30 cellular contexts compared by ENCODE assay signal in genomic region chr2:168180483-168180882, GRCh38.
DNase-seq lines count a peak whose midpoint lies in the region; ATAC-seq, FAIRE-seq and TF ChIP-seq lines count a peak whose summit lies in the region.
"Had no signal": no experiment of that assay in that cellular context is flagged by ENCODE, and none has a peak within 500 bp of the region (broad histone marks: within the 10 kb centered on the region; RNA-seq: fewer than 3 reads in every experiment).

No MANE protein-coding gene starts in this region.

- no peak for FAIRE-seq in HepG2 (lab: Jason Lieb, UNC)
- FAIRE-seq: A204.1, GM12891 had no signal

- no peak for TF ChIP-seq CTCF in HepG2 (CRISPR knock-in tag; IDR thresholded peaks at IDR 0.05)
- TF ChIP-seq CTCF in right lobe of liver (IDR thresholded peaks at IDR 0.05): no peak
- TF ChIP-seq CTCF in esophagus muscularis mucosa (IDR thresholded peaks at IDR 0.05): no peak
- no peak for TF ChIP-seq CTCF in type B pancreatic cell (conservative IDR thresholded peaks at IDR 0.05)

- CTCF ChIA-PET in HepG2 (lab: Yijun Ruan, JAX; ENCODE audit: low intra/inter-chr PET ratio, low total read pairs): no interaction called here

- H3K79me2 ChIP-seq in HepG2 (ENCODE audit: insufficient read depth, low read length): peaks cover 57% of the 10 kb centered on the region
- H3K79me2 ChIP-seq: parathyroid adenoma had no signal

- intact Hi-C loops in HepG2 (cut with micrococcal nuclease; ENCODE audit: unreplicated experiment) (no loop called here), right lobe of liver (cut with DNase I) (no loop called here), esophagus muscularis mucosa (cut with DNase I) (no loop called here)

- no peaks in the 10 kb centered on the region for H4K20me1 ChIP-seq in HepG2 (ENCODE audit: insufficient read depth, low read length)

- H3K4me1 Mint-ChIP-seq in type B pancreatic cell (ENCODE audit: unreplicated experiment): peaks cover 47% of the 10 kb centered on the region

- POLR2A ChIA-PET in HepG2 (lab: Yijun Ruan, JAX): interaction anchor here (1.0 to 3.2 kb wide), 4 partner anchors 10 to 43 kb away, joined by 4 to 59 read pairs (median 20); no protein-coding TSS in a partner anchor

- H2AFZ ChIP-seq in HepG2 (ENCODE audit: low read length): no peak overlapping the region
- H2AFZ ChIP-seq: parathyroid adenoma had no signal

- peak overlapping the region; percentile 58 for H3K4me2 ChIP-seq in HepG2 (ENCODE audit: low read depth, low read length)
- H3K4me2 ChIP-seq: KMS-11, smooth muscle cell had no signal

- no peaks in the 10 kb centered on the region for H3K27me3 Mint-ChIP-seq in type B pancreatic cell
- H3K27me3 Mint-ChIP-seq: CD4-positive, CD25-positive, alpha-beta regulatory T cell; stimulated activated naive CD8-positive, alpha-beta T cell treated with anti-CD3 and anti-CD28 coated beads, Interleukin-15, Interleukin-2, amounts not matched to agents 100 ng/mL and 50 ng/mL, for 24 hours had no signal

- no TSS peak for BruUV-seq in HepG2 (replicated peaks; lab: Mats Ljungman, UMichigan)

- peaks cover 7% of the 10 kb centered on the region for H3K36me3 Mint-ChIP-seq in type B pancreatic cell

- H3K27ac ChIP-seq in HepG2 (ENCODE audit: extremely low read length, insufficient read depth, low read length) (peak overlapping the region; percentile 88), right lobe of liver (no peak overlapping the region), esophagus muscularis mucosa (replicated peaks in 1 of 4) (no peak overlapping the region)
- H3K27ac ChIP-seq: gastrocnemius medialis, KMS-11, parathyroid adenoma, right atrium auricular region, vagina, VCaP had no signal

- H3K36me3 ChIP-seq in HepG2 (replicated peaks in 1 of 2; ENCODE audit: control insufficient read depth in 1 of 2, insufficient read depth in 2 of 2, low read length in 2 of 2) (peaks cover 0 to 12% of the 10 kb centered on the region in 2 experiments; a peak in 4 of 5 replicates), right lobe of liver (no peaks in the 10 kb centered on the region), esophagus muscularis mucosa (peaks cover 0 to 3% (median 1%) of the 10 kb centered on the region in 4 donors)
- H3K36me3 ChIP-seq: gastrocnemius medialis, right atrium auricular region, vagina had no signal

- H3K9ac ChIP-seq in HepG2 (ENCODE audit: insufficient read depth, low read depth, low read length): peak overlapping the region; percentile 61
- H3K9ac ChIP-seq: KMS-11, parathyroid adenoma had no signal

- in situ Hi-C loops in HepG2 (cut with HindIII; ENCODE audit: extremely low pct_ligation_motif_present, low pct_unique_long_range_greater_than_20kb): no loop called here

- WGBS in HepG2 (ENCODE audit: low lambda C conversion rate): 15% methylated on average over 5 of the region's 5 CpGs
- 79% methylated on average over 5 of the region's 5 CpGs for WGBS in right lobe of liver (ENCODE audit: insufficient coverage, low coverage, low lambda C conversion rate, missing lambda C conversion rate)
- WGBS in esophagus muscularis mucosa: 84% methylated on average over 5 of the region's 5 CpGs

- TF ChIP-seq POLR2A in HepG2 (IDR thresholded peaks at IDR 0.05; ENCODE audit: insufficient read depth in 1 of 2, low read depth in 2 of 2, low read length in 2 of 2): no peak
- TF ChIP-seq POLR2A in right lobe of liver (IDR thresholded peaks at IDR 0.05): no peak
- TF ChIP-seq POLR2A in esophagus muscularis mucosa (IDR thresholded peaks at IDR 0.05; ENCODE audit: low read depth): no peak

- TF ChIP-seq RAD21 in HepG2 (CRISPR knock-in tag; IDR thresholded peaks at IDR 0.05): no peak

- no peak overlapping the region for H3K4me3 Mint-ChIP-seq in type B pancreatic cell
- H3K4me3 Mint-ChIP-seq: CD4-positive, CD25-positive, alpha-beta regulatory T cell; stimulated activated naive CD8-positive, alpha-beta T cell treated with anti-CD3 and anti-CD28 coated beads, Interleukin-15, Interleukin-2, amounts not matched to agents 100 ng/mL and 50 ng/mL, for 24 hours had no signal

- peaks cover 4% of the 10 kb centered on the region for H3K9me3 Mint-ChIP-seq in type B pancreatic cell
- H3K9me3 Mint-ChIP-seq: activated T-helper 2 cell treated with anti-CD3 and anti-CD28 coated beads, Interferon-gamma antibody, Interleukin-2, Interleukin-4, amounts not matched to agents 10 μg/mL and 5 μg/mL and 100 μg/mL, durations not matched to agents 14 hours and 24 hours and 36 hours; CD4-positive, CD25-positive, alpha-beta regulatory T cell; stimulated activated naive CD8-positive, alpha-beta T cell treated with anti-CD3 and anti-CD28 coated beads, Interleukin-15, Interleukin-2, amounts not matched to agents 100 ng/mL and 50 ng/mL, for 24 hours had no signal

- TF ChIP-seq EP300 in HepG2 (IDR thresholded peaks at IDR 0.05; ENCODE audit: low read depth in 2 of 2, low read length in 2 of 2): peak in 1 of 2 experiments; percentile 50; a peak in 2 of 4 replicates
- no peak for TF ChIP-seq EP300 in HepG2 (CRISPR knock-in tag; IDR thresholded peaks at IDR 0.05; ENCODE audit: borderline replicate concordance)
- TF ChIP-seq EP300 in esophagus muscularis mucosa (IDR thresholded peaks at IDR 0.05): no peak

- H3K27me3 ChIP-seq in HepG2 (ENCODE audit: control insufficient read depth in 1 of 2, insufficient read depth in 2 of 2, low read length in 2 of 2) (no peaks in the 10 kb centered on the region), right lobe of liver (no peaks in the 10 kb centered on the region), esophagus muscularis mucosa (no peaks in the 10 kb centered on the region)
- H3K27me3 ChIP-seq: gastrocnemius medialis, MG63, right atrium auricular region, vagina had no signal

- H3K4me1 ChIP-seq in HepG2 (ENCODE audit: insufficient read depth, low read length) (peaks cover 85% of the 10 kb centered on the region), right lobe of liver (no peaks in the 10 kb centered on the region), esophagus muscularis mucosa (peaks cover 10 to 61% (median 46%) of the 10 kb centered on the region in 4 donors)
- H3K4me1 ChIP-seq: gastrocnemius medialis, parathyroid adenoma had no signal

- ATAC-seq in HepG2 (peak; percentile 73), right lobe of liver (no peak), HG02852 (IDR thresholded peaks at IDR 0.05; ENCODE audit: unreplicated experiment) (no peak), GM21381 (IDR thresholded peaks at IDR 0.05; ENCODE audit: unreplicated experiment) (no peak)
- ATAC-seq: gastrocnemius medialis, left lobe of liver had no signal

- H3K4me3 ChIP-seq in HepG2 (replicated peaks in 1 of 3; ENCODE audit: insufficient read depth in 1 of 3, low read depth in 2 of 3, low read length in 3 of 3) (peak overlapping the region in 1 of 3 experiments; percentile 13; a peak in 1 of 6 replicates), right lobe of liver (no peak overlapping the region), esophagus muscularis mucosa (no peak overlapping the region)
- H3K4me3 ChIP-seq: gastrocnemius medialis, MG63, right atrium auricular region, smooth muscle cell, vagina had no signal

- peak overlapping the region; percentile 53 for H3K27ac Mint-ChIP-seq in type B pancreatic cell
- H3K27ac Mint-ChIP-seq: activated T-helper 2 cell treated with anti-CD3 and anti-CD28 coated beads, Interferon-gamma antibody, Interleukin-2, Interleukin-4, amounts not matched to agents 10 μg/mL and 5 μg/mL and 100 μg/mL, durations not matched to agents 14 hours and 24 hours and 36 hours; CD4-positive, CD25-positive, alpha-beta regulatory T cell; stimulated activated naive CD8-positive, alpha-beta T cell treated with anti-CD3 and anti-CD28 coated beads, Interleukin-15, Interleukin-2, amounts not matched to agents 100 ng/mL and 50 ng/mL, for 24 hours had no signal

- peak; percentile 85 for DNase-seq in HepG2 (ENCODE audit: low spot score)
- DNase-seq in right lobe of liver: no peak
- peak; percentile 61 for DNase-seq in NCI-H774 (lab: John Stamatoyannopoulos, UW)
- DNase-seq in esophagus muscularis mucosa (ENCODE audit: extremely low spot score): peak; percentile 26
- DNase-seq in type B pancreatic cell (ENCODE audit: extremely low spot score, unreplicated experiment): no peak
- DNase-seq in ureter (ENCODE audit: low spot score): no peak
- DNase-seq: activated CD4-positive, alpha-beta T cell treated with anti-CD3 and anti-CD28 coated beads for 4 hours; activated CD8-positive, alpha-beta memory T cell treated with anti-CD3 and anti-CD28 coated beads for 24 hours; activated naive CD4-positive, alpha-beta T cell treated with anti-CD3 and anti-CD28 coated beads, Interleukin-2, amount 50 U/mL, for 16 hours; activated T-cell treated with anti-CD3 and anti-CD28 coated beads for 4 hours; CD4-positive, CD25-positive, alpha-beta regulatory T cell; gastrocnemius medialis; MG63; stimulated activated CD4-positive, alpha-beta T cell treated with anti-CD3 and anti-CD28 coated beads, Interleukin-1b, Interleukin-23, amount 100 ng/mL, for 48 hours; stimulated activated CD8-positive, alpha-beta memory T cell treated with anti-CD3 and anti-CD28 coated beads, Interleukin-4, amount 100 ng/mL, for 48 hours; SW 1271; T1000 had no signal

- H3K9me3 ChIP-seq in HepG2 (ENCODE audit: low read length) (no peaks in the 10 kb centered on the region), right lobe of liver (no peaks in the 10 kb centered on the region), esophagus muscularis mucosa (no peaks in the 10 kb centered on the region)
- H3K9me3 ChIP-seq: gastrocnemius medialis, MG63, right atrium auricular region, vagina had no signal

TF ChIP-seq in HepG2, 621 proteins besides CTCF, POLR2A, EP300 and RAD21 (continues in another document):
- TF ChIP-seq HCFC1 (IDR thresholded peaks at IDR 0.05; ENCODE audit: low read depth, low read length) (no peak), RFXANK (CRISPR knock-in tag; IDR thresholded peaks at IDR 0.05) (0 out of 2 replicates have a peak, but pooled peaks have one; percentile 40), MIER3 (CRISPR knock-in tag; IDR thresholded peaks at IDR 0.05; ENCODE audit: borderline replicate concordance) (0 out of 2 replicates have a peak, but pooled peaks have one; percentile 18), BATF2 (CRISPR knock-in tag; IDR thresholded peaks at IDR 0.05) (no peak), ZNF331 (CRISPR knock-in tag; IDR thresholded peaks at IDR 0.05) (no peak)

Comparison
In these comparisons a context has a peak if more than half of its experiments do, and no peak if none do; other contexts are left out.
1. DNase-seq: peak in HepG2 (single experiment), NCI-H774 (single experiment) and esophagus muscularis mucosa (single experiment); none in right lobe of liver (0 of 3), type B pancreatic cell (single experiment) and ureter (single experiment).